In genomic region chr2:63875758-63876710, GRCh38 we compare ENCODE assay signal across 10 cellular contexts. TPM values are rescaled to one million over a fixed set of nuclear protein-coding genes. Genes with fewer than 3 reads are reported as not detected.
DNase-seq lines count a peak whose midpoint lies in the region; ATAC-seq, FAIRE-seq and TF ChIP-seq lines count a peak whose summit lies in the region.
"Had no signal": no experiment of that assay in that cellular context is flagged by ENCODE, and none has a peak within 500 bp of the region (broad histone marks: within the 10 kb centered on the region; RNA-seq: fewer than 3 reads in every experiment).

No MANE protein-coding gene starts in this region.

- no peak overlapping the region for H3K4me3 ChIP-seq in ascending aorta
- H3K4me3 ChIP-seq in skeletal muscle tissue (ENCODE audit: low read length in 3 of 3) = no peak overlapping the region
- no peak overlapping the region for H3K4me3 ChIP-seq in HepG2 (replicated peaks in 1 of 3; ENCODE audit: insufficient read depth in 1 of 3, low read depth in 2 of 3, low read length in 3 of 3)

- H3K4me2 ChIP-seq in HepG2 (ENCODE audit: low read depth, low read length) = no peak overlapping the region

- TF ChIP-seq RAD21 in HepG2 (CRISPR knock-in tag; IDR thresholded peaks at IDR 0.05) = no peak

- ATAC-seq in left cardiac atrium (peak; percentile 25 to 55), HG02763 (IDR thresholded peaks at IDR 0.05; ENCODE audit: unreplicated experiment) (no peak), HepG2 (no peak)

- WGBS in HepG2 (ENCODE audit: low lambda C conversion rate) = 97% methylated on average over 7 of the region's 7 CpGs

- H3K4me1 ChIP-seq in ascending aorta = peaks cover 3 to 29% of the 10 kb centered on the region in 2 donors
- peaks cover 33 to 42% (median 37%) of the 10 kb centered on the region in 3 donors for H3K4me1 ChIP-seq in skeletal muscle tissue (ENCODE audit: control insufficient read depth in 3 of 3, insufficient read depth in 3 of 3, low read length in 3 of 3)
- peaks cover 25% of the 10 kb centered on the region for H3K4me1 ChIP-seq in HepG2 (ENCODE audit: insufficient read depth, low read length)

- peak overlapping the region; percentile 72 to 75 for H3K27ac ChIP-seq in ascending aorta
- H3K27ac ChIP-seq in skeletal muscle tissue (ENCODE audit: low read depth, low read length) = peak overlapping the region; percentile 51
- no peak overlapping the region for H3K27ac ChIP-seq in HepG2 (ENCODE audit: extremely low read length, insufficient read depth, low read length)

- peaks cover 10% of the 10 kb centered on the region; the same call in 1 of the 2 replicates for H4K20me1 ChIP-seq in HepG2 (ENCODE audit: insufficient read depth, low read length)

- H3K36me3 ChIP-seq in ascending aorta (peaks cover 0 to 11% of the 10 kb centered on the region in 2 donors), skeletal muscle tissue (ENCODE audit: control insufficient read depth in 3 of 3, insufficient read depth in 3 of 3, low read length in 3 of 3) (peaks cover 5 to 18% (median 16%) of the 10 kb centered on the region in 3 donors), HepG2 (replicated peaks in 1 of 2; ENCODE audit: control insufficient read depth in 1 of 2, insufficient read depth in 2 of 2, low read length in 2 of 2) (peaks cover 6 to 65% of the 10 kb centered on the region in 2 experiments)

- H3K79me2 ChIP-seq in HepG2 (ENCODE audit: insufficient read depth, low read length) = peaks cover 33% of the 10 kb centered on the region

- H3K9me3 ChIP-seq in ascending aorta = no peaks in the 10 kb centered on the region
- no peaks in the 10 kb centered on the region for H3K9me3 ChIP-seq in skeletal muscle tissue (ENCODE audit: control insufficient read depth in 3 of 3, low read length in 3 of 3)
- H3K9me3 ChIP-seq in HepG2 (ENCODE audit: low read length) = no peaks in the 10 kb centered on the region

- FAIRE-seq in HepG2 (lab: Jason Lieb, UNC) = no peak

- CTCF ChIA-PET in HepG2 (lab: Yijun Ruan, JAX; ENCODE audit: low intra/inter-chr PET ratio, low total read pairs) = no interaction called here

- no peaks in the 10 kb centered on the region for H3K27me3 ChIP-seq in ascending aorta
- no peaks in the 10 kb centered on the region for H3K27me3 ChIP-seq in skeletal muscle tissue (ENCODE audit: control insufficient read depth in 3 of 3, insufficient read depth in 3 of 3, low read length in 3 of 3)
- no peaks in the 10 kb centered on the region for H3K27me3 ChIP-seq in HepG2 (ENCODE audit: control insufficient read depth in 1 of 2, insufficient read depth in 2 of 2, low read length in 2 of 2)

- DNase-seq in GM13977 (ENCODE audit: low spot score) = peak; percentile 12
- DNase-seq in ascending aorta (ENCODE audit: low spot score in 2 of 2) = no peak
- no peak for DNase-seq in left cardiac atrium
- DNase-seq in HepG2 (ENCODE audit: low spot score) = no peak
- DNase-seq in NCI-H510A treated with DMSO at 0.1 percent for 48 hours (lab: John Stamatoyannopoulos, UW) = no peak
- DNase-seq in activated CD4-positive, alpha-beta T cell treated with anti-CD3 and anti-CD28 coated beads for 1 hour = no peak
- DNase-seq: DMS 273 treated with DMSO at 0.1 percent for 48 hours, NCI-H2029 treated with DMSO at 0.1 percent for 48 hours had no signal

- POLR2A ChIA-PET in HepG2 (lab: Yijun Ruan, JAX) = interaction anchor here (1.0 kb wide), 1 partner anchor 35 kb away, joined by 3 read pairs; the partner anchor contains the start of gene UGP2

- H2AFZ ChIP-seq in HepG2 (ENCODE audit: low read length) = no peak overlapping the region

- in situ Hi-C loops in GM13977 (cut with MboI; ENCODE audit: low pct_unique_long_range_greater_than_20kb, low sequenced_read_pairs, unreplicated experiment) (no loop called here), HepG2 (cut with HindIII; ENCODE audit: extremely low pct_ligation_motif_present, low pct_unique_long_range_greater_than_20kb) (loop anchor here (10.0 kb wide), 1 partner anchor 281 kb away; no protein-coding TSS in a partner anchor)

- TF ChIP-seq CTCF in GM13977 (IDR thresholded peaks at IDR 0.05; ENCODE audit: extremely low read depth, insufficient read depth, missing control alignments) (no peak), ascending aorta (IDR thresholded peaks at IDR 0.05) (no peak), HepG2 (CRISPR knock-in tag; IDR thresholded peaks at IDR 0.05) (no peak)

- no peak for TF ChIP-seq POLR2A in HepG2 (IDR thresholded peaks at IDR 0.05; ENCODE audit: insufficient read depth in 1 of 2, low read depth in 2 of 2, low read length in 2 of 2)

- no peak overlapping the region for H3K9ac ChIP-seq in skeletal muscle tissue (ENCODE audit: low read depth in 1 of 3, low read length in 3 of 3)
- H3K9ac ChIP-seq in HepG2 (ENCODE audit: insufficient read depth, low read depth, low read length) = no peak overlapping the region

- BruUV-seq in HepG2 (replicated peaks; lab: Mats Ljungman, UMichigan) = no TSS peak

- intact Hi-C loops in ascending aorta (cut with DNase I) = loop anchor here (5.0 to 10.0 kb wide), 2 partner anchors 34 to 291 kb away; partner anchors contain the start of genes MDH1, UGP2 and WDPCP
- intact Hi-C loops in left cardiac atrium (cut with DNase I) = no loop called here
- intact Hi-C loops in HepG2 (cut with micrococcal nuclease; ENCODE audit: unreplicated experiment) = no loop called here

- no peak for TF ChIP-seq EP300 in HepG2 (IDR thresholded peaks at IDR 0.05; ENCODE audit: low read depth in 2 of 2, low read length in 2 of 2)
- no peak for TF ChIP-seq EP300 in HepG2 (CRISPR knock-in tag; IDR thresholded peaks at IDR 0.05; ENCODE audit: borderline replicate concordance)

TF ChIP-seq in HepG2, 621 proteins besides CTCF, POLR2A, EP300 and RAD21 (continues in another document):
- no peak for TF ChIP-seq SRY (CRISPR knock-in tag; IDR thresholded peaks at IDR 0.05)
- TF ChIP-seq ZSCAN9 (CRISPR knock-in tag; IDR thresholded peaks at IDR 0.05; ENCODE audit: borderline replicate concordance) = no peak
- TF ChIP-seq ZBTB8A (CRISPR knock-in tag; IDR thresholded peaks at IDR 0.05; ENCODE audit: borderline replicate concordance, low read depth) = no peak
- TF ChIP-seq CBX1 (IDR thresholded peaks at IDR 0.05; ENCODE audit: low read depth) = no peak
- no peak for TF ChIP-seq SIX1 (CRISPR knock-in tag; IDR thresholded peaks at IDR 0.05; ENCODE audit: borderline replicate concordance)
- TF ChIP-seq DBP (CRISPR knock-in tag; IDR thresholded peaks at IDR 0.05; ENCODE audit: not compliant biosample characterization) = no peak
- no peak for TF ChIP-seq DMAP1 (CRISPR knock-in tag; IDR thresholded peaks at IDR 0.05)
- TF ChIP-seq SIN3B (IDR thresholded peaks at IDR 0.05; ENCODE audit: low read length) = no peak
- TF ChIP-seq ZFP1 (CRISPR knock-in tag; IDR thresholded peaks at IDR 0.05) = no peak

RNA-seq across cellular contexts. Expression of gene UGP2, which starts 34.3 kb away (rescaled TPM):
- total RNA-seq in ascending aorta (25.7 TPM), left cardiac atrium (100 to 1,000 TPM; 303 TPM), skeletal muscle tissue (270 TPM), HepG2 (2016; rRNA removed; fragmentation: Illumina TruSeq; extraction: Trizol) (134 and 210 TPM in 2 replicates)
- total RNA-seq in HepG2 (2016; cell fraction: cytosol; rRNA removed; fragmentation: Illumina TruSeq; extraction: Trizol; ENCODE audit: low read depth) = 83.7 and 93.6 TPM in 2 replicates
- total RNA-seq in HepG2 (2016; cell fraction: insoluble cytoplasmic fraction; rRNA removed; fragmentation: Illumina TruSeq; extraction: Trizol) = 123 and 218 TPM in 2 replicates
- 85.1 and 86.4 TPM in 2 replicates for total RNA-seq in HepG2 (2016; cell fraction: membrane; rRNA removed; fragmentation: Illumina TruSeq; extraction: Trizol)
- total RNA-seq in HepG2 (2016; cell fraction: nucleus; rRNA removed; fragmentation: Illumina TruSeq; extraction: Trizol) = 79.9 and 81.8 TPM in 2 replicates
- polyA plus RNA-seq in HepG2 (2011; rRNA removed) = 80.1 and 96.0 TPM in 2 replicates
- polyA plus RNA-seq in HepG2 (2011; cell fraction: cytosol; rRNA removed) = 34.2 and 64.5 TPM in 2 replicates
- polyA plus RNA-seq in HepG2 (2011; cell fraction: nucleus; rRNA removed) = 28.2 and 36.8 TPM in 2 replicates
- polyA plus RNA-seq in HepG2 (2012) = 164 and 194 TPM in 2 replicates
- polyA plus RNA-seq in HepG2 (2016; cell fraction: cytosol; fragmentation: Illumina TruSeq; extraction: Trizol; ENCODE audit: low read depth) = 27.9 and 31.2 TPM in 2 replicates
- 183 and 197 TPM in 2 replicates for polyA plus RNA-seq in HepG2 (2016; cell fraction: insoluble cytoplasmic fraction; fragmentation: Illumina TruSeq; extraction: Trizol; ENCODE audit: low read depth)
- 56.9 and 57.3 TPM in 2 replicates for polyA plus RNA-seq in HepG2 (2016; cell fraction: membrane; fragmentation: Illumina TruSeq; extraction: Trizol; ENCODE audit: low read depth)
- 78.5 and 87.8 TPM in 2 replicates for polyA plus RNA-seq in HepG2 (2016; cell fraction: nucleus; fragmentation: Illumina TruSeq; extraction: Trizol; ENCODE audit: insufficient read depth, low read depth)
- polyA minus RNA-seq in HepG2 (2011; rRNA and poly(A)+ RNA removed; ENCODE audit: low replicate concordance) = 11.5 and 14.4 TPM in 2 replicates
- 103 and 130 TPM in 2 replicates for polyA minus RNA-seq in HepG2 (2011; cell fraction: cytosol; rRNA and poly(A)+ RNA removed)
- polyA minus RNA-seq in HepG2 (2011; cell fraction: nucleus; rRNA and poly(A)+ RNA removed) = 119 and 170 TPM in 2 replicates

Comparison
In these comparisons a context has a peak if more than half of its experiments do, and no peak if none do; other contexts are left out.
1. ATAC-seq: peak in left cardiac atrium (2 of 2); none in HG02763 (single experiment) and HepG2 (single experiment).